In genomic region chr1:222043444-222044292, GRCh38 we compare ENCODE assay signal across 9 cellular contexts.
DNase-seq lines count a peak whose midpoint lies in the region; ATAC-seq lines count a peak whose summit lies in the region.
"Had no signal": no experiment of that assay in that cellular context is flagged by ENCODE, and none has a peak within 500 bp of the region (broad histone marks: within the 10 kb centered on the region; RNA-seq: fewer than 3 reads in every experiment).

No MANE protein-coding gene starts in this region.

- DNase-seq in HT1080 (ENCODE audit: low read depth) = peak; percentile 20
- peak; percentile 98 for DNase-seq in dedifferentiated amniotic fluid mesenchymal stem cell (ENCODE audit: extremely low spot score)
- DNase-seq in left lobe of liver (ENCODE audit: low spot score) = no peak
- peak; percentile 97 for DNase-seq in stromal cell of bone marrow (ENCODE audit: low read depth)
- DNase-seq in activated gamma-delta T cell treated with Interleukin-2 at 50 U/mL for 16 hours = no peak
- no peak for DNase-seq in activated naive CD4-positive, alpha-beta T cell treated with anti-CD3 and anti-CD28 coated beads, Interleukin-2, amount 50 U/mL, for 16 hours
- DNase-seq: NCI-H510A treated with DMSO at 0.1 percent for 48 hours, T-helper 2 cell had no signal

- ATAC-seq in left lobe of liver (peak; percentile 69), GM21528 (IDR thresholded peaks at IDR 0.05; ENCODE audit: low FRiP score, unreplicated experiment) (no peak)

Comparison
In these comparisons a context has a peak if more than half of its experiments do, and no peak if none do; other contexts are left out.
1. DNase-seq: peak in HT1080 (single experiment), dedifferentiated amniotic fluid mesenchymal stem cell (single experiment) and stromal cell of bone marrow (single experiment); none in left lobe of liver (single experiment), activated gamma-delta T cell treated with Interleukin-2 at 50 U/mL for 16 hours (single experiment) and activated naive CD4-positive, alpha-beta T cell treated with anti-CD3 and anti-CD28 coated beads, Interleukin-2, amount 50 U/mL, for 16 hours (single experiment).